In genomic region chr17:15257316-15257925, GRCh38 we compare ENCODE assay signal across 1 cellular context.
TF ChIP-seq lines count a peak whose summit lies in the region.

No MANE protein-coding gene starts in this region.

TF ChIP-seq in H1, 55 proteins besides CTCF, POLR2A, EP300 and RAD21 (continued from another document):
- TF ChIP-seq KDM1A (IDR thresholded peaks at IDR 0.05; ENCODE audit: borderline replicate concordance, low read length), result peak; percentile 91
- peak; percentile 38 for TF ChIP-seq KDM4A (IDR thresholded peaks at IDR 0.05; ENCODE audit: low read depth, low read length, severe bottlenecking)
- no peak for TF ChIP-seq ZNF274 (IDR thresholded peaks at IDR 0.05; ENCODE audit: borderline replicate concordance, extremely low read depth, low read length)
- 0 out of 2 replicates have a peak, but pooled peaks have one; percentile 44 for TF ChIP-seq TCF12 (IDR thresholded peaks at IDR 0.05; ENCODE audit: low read depth, low read length)
- TF ChIP-seq SP1 (IDR thresholded peaks at IDR 0.05; ENCODE audit: low read depth, low read length), result no peak
- no peak for TF ChIP-seq TAF1 (IDR thresholded peaks at IDR 0.05; ENCODE audit: low read depth, low read length)
- peak; percentile 85 for TF ChIP-seq CTBP2 (IDR thresholded peaks at IDR 0.05; ENCODE audit: borderline replicate concordance, insufficient read depth, insufficient read length, low read length)
- TF ChIP-seq SAP30 (IDR thresholded peaks at IDR 0.05; ENCODE audit: insufficient read depth, insufficient replicate concordance, low read length), result peak; percentile 46
- TF ChIP-seq YY1 (IDR thresholded peaks at IDR 0.05; ENCODE audit: low read depth, low read length), result peak; percentile 76
- TF ChIP-seq SRF (IDR thresholded peaks at IDR 0.05; ENCODE audit: low read depth, low read length), result 0 out of 2 replicates have a peak, but pooled peaks have one; percentile 3
- no peak for TF ChIP-seq CREB1 (IDR thresholded peaks at IDR 0.05)
- TF ChIP-seq SIN3A (conservative IDR thresholded peaks at IDR 0.05 in 1 of 2, IDR thresholded peaks at IDR 0.05 in 1 of 2; ENCODE audit: low read depth in 1 of 2, low read length in 2 of 2), result 0 out of 4 replicates have a peak, but pooled peaks have one; percentile 29 to 48
- TF ChIP-seq TEAD4 (IDR thresholded peaks at IDR 0.05; ENCODE audit: low read depth, low read length), result no peak
- peak; percentile 79 for TF ChIP-seq E2F6 (IDR thresholded peaks at IDR 0.05)
- TF ChIP-seq PHF8 (conservative IDR thresholded peaks at IDR 0.05; ENCODE audit: low read depth, low read length), result no peak
- no peak for TF ChIP-seq SP2 (IDR thresholded peaks at IDR 0.05; ENCODE audit: low read length)
- peak in 1 of 2 experiments; percentile 78; a peak in 1 of 4 replicates for TF ChIP-seq HDAC2 (IDR thresholded peaks at IDR 0.05; ENCODE audit: borderline replicate concordance in 1 of 2, low read depth in 2 of 2, low read length in 2 of 2)
- TF ChIP-seq RNF2 (IDR thresholded peaks at IDR 0.05; ENCODE audit: borderline replicate concordance, low read depth, low read length, missing control alignments, poor library complexity, severe bottlenecking), result no peak
